ENCODE assay signal across 10 cellular contexts in the genomic region with DNA sequence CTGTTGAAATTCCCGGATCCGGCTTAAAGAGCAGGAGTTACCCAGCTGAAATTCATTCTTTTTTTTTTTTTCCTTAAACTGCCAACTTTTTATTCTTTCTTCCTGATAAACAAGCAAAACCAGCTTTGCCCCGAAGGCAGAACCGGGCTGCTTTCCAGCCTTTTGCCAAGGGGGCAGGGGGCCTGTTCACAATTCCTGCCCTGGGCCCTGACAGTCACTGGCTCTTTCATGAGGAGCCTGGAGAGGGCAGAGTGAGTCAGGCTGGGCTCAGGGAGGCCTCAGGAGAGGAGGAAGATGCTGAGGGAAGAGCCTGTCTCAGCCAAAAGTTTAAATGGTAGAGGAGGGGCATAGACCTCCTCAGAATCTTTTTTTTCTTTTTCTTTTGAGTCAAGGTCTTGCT. TPM values are rescaled to one million over a fixed set of nuclear protein-coding genes. Genes with fewer than 3 reads are reported as not detected.
A peak's percentile ranks its signal among the peaks of the same experiment; 100 is the strongest.
DNase-seq lines count a peak whose midpoint lies in the region; FAIRE-seq and TF ChIP-seq lines count a peak whose summit lies in the region.
"Had no signal": no experiment of that assay in that cellular context is flagged by ENCODE, and none has a peak within 500 bp of the region (broad histone marks: within the 10 kb centered on the region; RNA-seq: fewer than 3 reads in every experiment).

No MANE protein-coding gene starts in this region.

- no peak overlapping the region for H3K4me3 Mint-ChIP-seq in astrocyte (ENCODE audit: unreplicated experiment)

- peaks cover 75% of the 10 kb centered on the region for H3K79me2 ChIP-seq in astrocyte (ENCODE audit: insufficient read depth, low read length)

- H3K27ac ChIP-seq in astrocyte (ENCODE audit: low read depth, low read length): no peak overlapping the region

- no peak overlapping the region for H2AFZ ChIP-seq in astrocyte (ENCODE audit: low read depth, low read length)

- no peak overlapping the region for H3K27ac Mint-ChIP-seq in astrocyte (ENCODE audit: unreplicated experiment)

- H3K4me2 ChIP-seq in astrocyte (ENCODE audit: low read length): no peak overlapping the region

- H3K4me3 ChIP-seq in astrocyte (ENCODE audit: insufficient read depth, low read depth, low read length): no peak overlapping the region

- peaks cover 78% of the 10 kb centered on the region for H4K20me1 ChIP-seq in astrocyte (ENCODE audit: insufficient read depth, low read length)

- DNase-seq in A172 (ENCODE audit: low spot score) (peak; percentile 21), GM03348 (ENCODE audit: low spot score) (peak; percentile 47), astrocyte (ENCODE audit: low read depth) (no peak), left kidney (ENCODE audit: low read depth, low spot score) (peak; percentile 38), RPMI8226 (no peak), cerebellum (ENCODE audit: low spot score) (no peak), NOMO-1 (lab: John Stamatoyannopoulos, UW; ENCODE audit: unreplicated experiment in 2 of 2) (no peak)
- DNase-seq in activated naive CD4-positive, alpha-beta T cell (lab: John Stamatoyannopoulos, UW): no peak
- DNase-seq: NCI-H69 had no signal

- H3K9me3 Mint-ChIP-seq in astrocyte (ENCODE audit: unreplicated experiment): peaks cover 11% of the 10 kb centered on the region

- no peak overlapping the region for H3K9ac ChIP-seq in astrocyte (ENCODE audit: low read length)

- FAIRE-seq in astrocyte (lab: Jason Lieb, UNC): no peak

- H3K4me1 ChIP-seq in astrocyte (ENCODE audit: insufficient read depth, low read length): peaks cover 19% of the 10 kb centered on the region

- H3K27me3 Mint-ChIP-seq in astrocyte (ENCODE audit: low read depth, unreplicated experiment): no peaks in the 10 kb centered on the region

- H3K36me3 Mint-ChIP-seq in astrocyte (ENCODE audit: low read depth, unreplicated experiment): peaks cover 49% of the 10 kb centered on the region

- no peaks in the 10 kb centered on the region for H3K27me3 ChIP-seq in astrocyte (ENCODE audit: insufficient read depth, low read length)

- no peaks in the 10 kb centered on the region for H3K9me3 ChIP-seq in astrocyte (ENCODE audit: insufficient read depth, low read depth, low read length)

- no peaks in the 10 kb centered on the region for H3K36me3 ChIP-seq in astrocyte (ENCODE audit: insufficient read depth, low read length)

- TF ChIP-seq CTCF in astrocyte (IDR thresholded peaks at IDR 0.05; ENCODE audit: insufficient read depth, low read depth, low read length): peak; percentile 20

- peaks cover 57% of the 10 kb centered on the region for H3K4me1 Mint-ChIP-seq in astrocyte (ENCODE audit: low read depth, unreplicated experiment)

RNA-seq across cellular contexts. Expression of a gene that starts 4.8 kb away (rescaled TPM):
- 17.6 and 24.3 TPM in 2 replicates for total RNA-seq in A172 (2014; rRNA removed; shearing (Covaris generic))
- 150 and 157 TPM in 2 replicates for total RNA-seq in astrocyte
- total RNA-seq in cerebellum: 13.0 TPM

RNA-seq across cellular contexts. Expression of a gene that starts 27.9 kb away (rescaled TPM):
- 0.34 and 0.36 TPM in 2 replicates for total RNA-seq in A172 (2014; rRNA removed; shearing (Covaris generic))
- total RNA-seq in astrocyte (1.1 and 1.9 TPM in 2 replicates), cerebellum (2.3 TPM)
- total RNA-seq: liver had no signal

RNA-seq across cellular contexts. Expression of a gene that starts 49.4 kb away (rescaled TPM):
- 499 and 646 TPM in 2 replicates for total RNA-seq in A172 (2014; rRNA removed; shearing (Covaris generic))
- total RNA-seq in astrocyte (386 and 424 TPM in 2 replicates), cerebellum (79.3 TPM)

Comparison
In these comparisons a context has a peak if more than half of its experiments do, and no peak if none do; other contexts are left out.
1. DNase-seq: peak in A172 (single experiment), GM03348 (single experiment) and left kidney (single experiment); none in astrocyte (single experiment), RPMI8226 (single experiment), activated naive CD4-positive, alpha-beta T cell (0 of 4), cerebellum (single experiment) and NOMO-1 (0 of 2).